ENCODE assay signal across 18 cellular contexts in the genomic region with DNA sequence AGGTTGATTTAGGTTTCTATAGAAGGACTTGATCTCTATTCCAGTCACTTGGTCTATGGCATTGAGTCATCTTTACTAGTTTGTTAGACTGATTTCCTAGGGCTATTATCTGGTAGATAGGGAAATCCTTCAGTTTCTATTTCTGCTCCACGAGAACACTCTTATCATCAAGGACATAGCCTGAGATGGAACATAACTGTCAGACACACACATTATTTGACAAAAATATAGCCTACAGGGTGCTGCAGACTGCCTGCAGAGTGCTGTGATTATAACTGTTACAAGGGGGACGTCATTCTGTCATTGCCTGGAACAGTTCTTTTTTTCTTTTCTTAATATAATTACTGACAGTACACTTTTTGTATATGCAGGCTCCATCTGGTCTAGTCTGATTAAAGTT.
DNase-seq lines count a peak whose midpoint lies in the region; ATAC-seq and TF ChIP-seq lines count a peak whose summit lies in the region.
"Had no signal": no experiment of that assay in that cellular context is flagged by ENCODE, and none has a peak within 500 bp of the region (broad histone marks: within the 10 kb centered on the region; RNA-seq: fewer than 3 reads in every experiment).

No MANE protein-coding gene starts in this region.

- H3K36me3 Mint-ChIP-seq in chondrocyte (ENCODE audit: low read depth) = no peaks in the 10 kb centered on the region
- H3K36me3 Mint-ChIP-seq: CD8-positive, alpha-beta T cell had no signal

- H3K4me3 Mint-ChIP-seq in chondrocyte (ENCODE audit: unreplicated experiment) = no peak overlapping the region
- H3K4me3 Mint-ChIP-seq: CD8-positive, alpha-beta T cell; HFFc6 had no signal

- H3K9me3 ChIP-seq in heart right ventricle (peaks cover 0 to 5% (median 0%) of the 10 kb centered on the region in 11 donors), right atrium auricular region (no peaks in the 10 kb centered on the region)
- H3K9me3 ChIP-seq: BLaER1 had no signal

- no peaks in the 10 kb centered on the region for H3K27me3 Mint-ChIP-seq in chondrocyte (ENCODE audit: low read depth)

- H3K27ac ChIP-seq in heart right ventricle (peak overlapping the region in 7 of 10 donors; percentile 36 to 65 (median 50)), right atrium auricular region (peak overlapping the region; percentile 6 to 74)
- H3K27ac ChIP-seq: BLaER1 had no signal

- no peak for TF ChIP-seq CTCF in heart right ventricle (IDR thresholded peaks at IDR 0.05)
- TF ChIP-seq CTCF in right atrium auricular region (IDR thresholded peaks at IDR 0.05) = no peak
- no peak for TF ChIP-seq CTCF in chondrocyte (IDR thresholded peaks at IDR 0.05)

- DNase-seq in Right ventricle myocardium inferior (ENCODE audit: missing footprints) (no peak), cardiac septum (ENCODE audit: low spot score) (no peak), heart right ventricle (no peak), right atrium auricular region (ENCODE audit: low spot score) (no peak), G401 (ENCODE audit: low spot score) (no peak), chondrocyte (ENCODE audit: low spot score) (no peak), C1 segment of cervical spinal cord (lab: John Stamatoyannopoulos, UW) (no peak)
- DNase-seq: 8988T; Calu3; CD8-positive, alpha-beta T cell; DMS79 treated with DMSO at 0.1 percent for 48 hours; GOT3; H7; HFFc6 had no signal

- H3K4me1 ChIP-seq in heart right ventricle = peaks cover 0 to 27% (median 0%) of the 10 kb centered on the region in 9 donors
- H3K4me1 ChIP-seq in right atrium auricular region = no peaks in the 10 kb centered on the region

- H3K27me3 ChIP-seq in heart right ventricle (no peaks in the 10 kb centered on the region), right atrium auricular region (no peaks in the 10 kb centered on the region)
- H3K27me3 ChIP-seq: BLaER1 had no signal

- no peaks in the 10 kb centered on the region for H3K9me3 Mint-ChIP-seq in chondrocyte (ENCODE audit: low read depth)
- H3K9me3 Mint-ChIP-seq: CD8-positive, alpha-beta T cell; HFFc6 had no signal

- intact Hi-C loops in Right ventricle myocardium inferior (cut with DNase I) (no loop called here), cardiac septum (cut with DNase I) (no loop called here), heart right ventricle (cut with DNase I) (no loop called here)

- in situ Hi-C loops in G401 (cut with HindIII; ENCODE audit: low sequenced_read_pairs) = no loop called here

- H3K36me3 ChIP-seq in heart right ventricle = no peaks in the 10 kb centered on the region
- H3K36me3 ChIP-seq in right atrium auricular region = no peaks in the 10 kb centered on the region
- H3K36me3 ChIP-seq: BLaER1 had no signal

- WGBS in heart right ventricle, 2 donors = 24 to 33% methylated on average over 2 of the region's 2 CpGs

- ATAC-seq in Right ventricle myocardium inferior = peak; percentile 69
- ATAC-seq in heart right ventricle = peak in 6 of 8 donors; percentile 60 to 95 (median 90)
- no peak for ATAC-seq in HG03108 (IDR thresholded peaks at IDR 0.05; ENCODE audit: unreplicated experiment)
- ATAC-seq: CD8-positive, alpha-beta T cell; GM12878; HCT116 had no signal

- H3K4me1 Mint-ChIP-seq in chondrocyte (ENCODE audit: low read depth) = peaks cover 10% of the 10 kb centered on the region

- H3K27ac Mint-ChIP-seq in chondrocyte (ENCODE audit: unreplicated experiment) = no peak overlapping the region
- H3K27ac Mint-ChIP-seq: CD8-positive, alpha-beta T cell; HFFc6 had no signal

- H3K4me3 ChIP-seq in heart right ventricle (no peak overlapping the region), right atrium auricular region (no peak overlapping the region)
- H3K4me3 ChIP-seq: BLaER1, GM12878 had no signal
